30 cellular contexts compared by ENCODE assay signal in genomic region chr17:38970804-38971203, GRCh38. TPM values are rescaled to one million over a fixed set of nuclear protein-coding genes. Genes with fewer than 3 reads are reported as not detected.
A peak's percentile ranks its signal among the peaks of the same experiment; 100 is the strongest.
DNase-seq lines count a peak whose midpoint lies in the region; ATAC-seq and TF ChIP-seq lines count a peak whose summit lies in the region.
"Had no signal": no experiment of that assay in that cellular context is flagged by ENCODE, and none has a peak within 500 bp of the region (broad histone marks: within the 10 kb centered on the region; RNA-seq: fewer than 3 reads in every experiment).

No MANE protein-coding gene starts in this region.

- H3K27ac ChIP-seq in GM23338 (ENCODE audit: low read depth) (no peak overlapping the region), Peyer's patch (no peak overlapping the region)
- H3K27ac ChIP-seq: 22Rv1, gastrocnemius medialis, hepatocyte had no signal

- H3K4me1 Mint-ChIP-seq in GM23338: peaks cover 21% of the 10 kb centered on the region; the same call in 2 of the 3 replicates
- H3K4me1 Mint-ChIP-seq in glutamatergic neuron (ENCODE audit: low read depth, unreplicated experiment): no peaks in the 10 kb centered on the region

- no peaks in the 10 kb centered on the region for H4K20me1 ChIP-seq in GM23338 (replicated peaks; ENCODE audit: insufficient read depth)

- no peak overlapping the region for H3K4me3 ChIP-seq in GM23338
- no peak overlapping the region for H3K4me3 ChIP-seq in Peyer's patch
- H3K4me3 ChIP-seq: gastrocnemius medialis, hepatocyte had no signal

- no peak overlapping the region for H3K4me3 Mint-ChIP-seq in GM23338
- H3K4me3 Mint-ChIP-seq in glutamatergic neuron (ENCODE audit: unreplicated experiment): no peak overlapping the region
- H3K4me3 Mint-ChIP-seq: CD14-positive monocyte; neural crest cell; stimulated activated memory B cell treated with anti-CD40 and anti-IgM and Interleukin-4, amounts not matched to agents 10 μg/mL and 1 μg/mL and 100 μg/mL, for 72 hours had no signal

- peaks cover 9% of the 10 kb centered on the region for H3K27me3 Mint-ChIP-seq in GM23338 (ENCODE audit: insufficient read depth, low read depth, poor library complexity)
- H3K27me3 Mint-ChIP-seq in glutamatergic neuron (ENCODE audit: unreplicated experiment): no peaks in the 10 kb centered on the region
- H3K27me3 Mint-ChIP-seq: stimulated activated memory B cell treated with anti-CD40 and anti-IgM and Interleukin-4, amounts not matched to agents 10 μg/mL and 1 μg/mL and 100 μg/mL, for 72 hours had no signal

- H3K36me3 ChIP-seq in GM23338 (ENCODE audit: insufficient read depth) (no peaks in the 10 kb centered on the region), Peyer's patch (no peaks in the 10 kb centered on the region)
- H3K36me3 ChIP-seq: gastrocnemius medialis had no signal

- peak overlapping the region; percentile 72; the same call in 1 of the 2 replicates for H2AFZ ChIP-seq in GM23338
- H2AFZ ChIP-seq: hepatocyte had no signal

- no peak for TF ChIP-seq CTCF in GM23338 (conservative IDR thresholded peaks at IDR 0.05; ENCODE audit: low read depth in 2 of 2)
- no peak for TF ChIP-seq CTCF in glutamatergic neuron (IDR thresholded peaks at IDR 0.05; ENCODE audit: partially characterized antibody, unreplicated experiment)
- no peak for TF ChIP-seq CTCF in Peyer's patch (IDR thresholded peaks at IDR 0.05)

- no peak for TF ChIP-seq POLR2A in Peyer's patch (IDR thresholded peaks at IDR 0.05)

- H3K9me2 ChIP-seq in GM23338 (ENCODE audit: insufficient read depth): no peaks in the 10 kb centered on the region

- H3K27ac Mint-ChIP-seq in GM23338: no peak overlapping the region
- H3K27ac Mint-ChIP-seq in glutamatergic neuron (ENCODE audit: unreplicated experiment): peak overlapping the region; percentile 15
- H3K27ac Mint-ChIP-seq: CD14-positive monocyte; stimulated activated memory B cell treated with anti-CD40 and anti-IgM and Interleukin-4, amounts not matched to agents 10 μg/mL and 1 μg/mL and 100 μg/mL, for 72 hours had no signal

- DNase-seq in NCI-H1436 (lab: John Stamatoyannopoulos, UW): peak; percentile 23
- no peak for DNase-seq in NCI-H1436 treated with DMSO at 0.1 percent for 48 hours (lab: John Stamatoyannopoulos, UW)
- peak; percentile 20 for DNase-seq in GM23338 (ENCODE audit: low spot score)
- DNase-seq in RPMI8226: peak; percentile 22
- DNase-seq in glutamatergic neuron: no peak
- DNase-seq in Peyer's patch: no peak
- DNase-seq in stimulated activated CD4-positive, alpha-beta T cell treated with anti-CD3 and anti-CD28 coated beads, Interleukin-2, amount 100 ng/mL, for 48 hours: no peak
- DNase-seq: activated effector memory CD4-positive, alpha-beta T cell treated with Interleukin-2 at 50 U/mL for 16 hours; activated T-cell treated with anti-CD3 and anti-CD28 coated beads for 4 hours; caudate nucleus; EL; gastrocnemius medialis; GOT3; mesenchymal stem cell; NCI-H1417 treated with DMSO at 0.1 percent for 48 hours; NCI-H2171; stimulated activated CD4-positive, alpha-beta T cell treated with anti-CD3 and anti-CD28 coated beads, Interleukin-12 subunit alpha, Interleukin-12 subunit beta, amount 100 ng/mL, for 4 hours; stimulated activated CD4-positive, alpha-beta T cell treated with anti-CD3 and anti-CD28 coated beads, Interleukin-4, amount 100 ng/mL, for 24 hours; T-helper 2 cell had no signal

- H3K4me2 ChIP-seq in GM23338: no peak overlapping the region
- H3K4me2 ChIP-seq: hepatocyte had no signal

- no peaks in the 10 kb centered on the region for H3K79me2 ChIP-seq in GM23338 (replicated peaks; ENCODE audit: insufficient read depth)
- H3K79me2 ChIP-seq: hepatocyte had no signal

- H3K4me1 ChIP-seq in GM23338 (ENCODE audit: insufficient read depth) (peaks cover 21% of the 10 kb centered on the region), Peyer's patch (no peaks in the 10 kb centered on the region)
- H3K4me1 ChIP-seq: gastrocnemius medialis had no signal

- H3F3A ChIP-seq in GM23338 (replicated peaks; ENCODE audit: low read depth): no peaks in the 10 kb centered on the region

- no peaks in the 10 kb centered on the region for H3K27me3 ChIP-seq in GM23338 (ENCODE audit: insufficient read depth)
- no peaks in the 10 kb centered on the region for H3K27me3 ChIP-seq in Peyer's patch
- H3K27me3 ChIP-seq: gastrocnemius medialis, hepatocyte had no signal

- H3K9me3 ChIP-seq in Peyer's patch: no peaks in the 10 kb centered on the region
- H3K9me3 ChIP-seq: gastrocnemius medialis had no signal

- H3K36me3 Mint-ChIP-seq in GM23338 (ENCODE audit: low read depth) (no peaks in the 10 kb centered on the region), glutamatergic neuron (ENCODE audit: unreplicated experiment) (no peaks in the 10 kb centered on the region)
- H3K36me3 Mint-ChIP-seq: CD14-positive monocyte; stimulated activated memory B cell treated with anti-CD40 and anti-IgM and Interleukin-4, amounts not matched to agents 10 μg/mL and 1 μg/mL and 100 μg/mL, for 72 hours had no signal

- ATAC-seq in GM23338 (no peak), HG03432 (IDR thresholded peaks at IDR 0.05; ENCODE audit: unreplicated experiment) (no peak)
- ATAC-seq: gastrocnemius medialis; sciatic nerve; SK-N-SH treated with all-trans-retinoic acid at 6 μM for 48 hours; stimulated activated memory B cell treated with anti-CD40 and anti-IgM and Interleukin-4, amounts not matched to agents 10 μg/mL and 1 μg/mL and 100 μg/mL, for 72 hours had no signal

- no peaks in the 10 kb centered on the region; the same call in 2 of the 3 replicates for H3K9me3 Mint-ChIP-seq in GM23338
- H3K9me3 Mint-ChIP-seq in glutamatergic neuron (ENCODE audit: unreplicated experiment): peaks cover 4% of the 10 kb centered on the region
- H3K9me3 Mint-ChIP-seq: stimulated activated memory B cell treated with anti-CD40 and anti-IgM and Interleukin-4, amounts not matched to agents 10 μg/mL and 1 μg/mL and 100 μg/mL, for 72 hours had no signal

TF ChIP-seq in GM23338, 12 proteins besides CTCF, POLR2A, EP300 and RAD21 (continues in another document):
- no peak for TF ChIP-seq EZH2phosphoT487 (IDR thresholded peaks at IDR 0.05; ENCODE audit: unreplicated experiment)
- TF ChIP-seq REST (IDR thresholded peaks at IDR 0.05; ENCODE audit: unreplicated experiment): no peak
- no peak for TF ChIP-seq ETS1 (IDR thresholded peaks at IDR 0.05)
- TF ChIP-seq CREB1 (CRISPR knock-in tag; IDR thresholded peaks at IDR 0.05; ENCODE audit: low read depth): no peak
- TF ChIP-seq POLR2AphosphoS5 (IDR thresholded peaks at IDR 0.05; ENCODE audit: low read depth): no peak

RNA-seq across cellular contexts. Expression of gene FBXO47, which starts 3.6 kb away (rescaled TPM):
- total RNA-seq in GM23338 (2014; rRNA removed; shearing (Covaris generic)): not detected in 2 replicates
- not detected in 2 replicates for polyA plus RNA-seq in GM23338 (2016; fragmentation: Nextera tagmentation; extraction: Ambion mirVana)
- total RNA-seq in glutamatergic neuron (ENCODE audit: unreplicated experiment) (not detected), Peyer's patch (not detected)
- total RNA-seq: astrocyte, gastrocnemius medialis, hepatocyte, neural crest cell, sciatic nerve, temporal lobe, ureter had no signal
- polyA plus RNA-seq: CD14-positive monocyte, hepatocyte had no signal

Comparison
In these comparisons a context has a peak if more than half of its experiments do, and no peak if none do; other contexts are left out.
1. DNase-seq: peak in NCI-H1436 (single experiment), GM23338 (single experiment) and RPMI8226 (single experiment); none in NCI-H1436 treated with DMSO at 0.1 percent for 48 hours (single experiment), glutamatergic neuron (single experiment), Peyer's patch (0 of 3) and stimulated activated CD4-positive, alpha-beta T cell treated with anti-CD3 and anti-CD28 coated beads, Interleukin-2, amount 100 ng/mL, for 48 hours (0 of 2).